ENCODE assay signal across 8 cellular contexts in the genomic region with DNA sequence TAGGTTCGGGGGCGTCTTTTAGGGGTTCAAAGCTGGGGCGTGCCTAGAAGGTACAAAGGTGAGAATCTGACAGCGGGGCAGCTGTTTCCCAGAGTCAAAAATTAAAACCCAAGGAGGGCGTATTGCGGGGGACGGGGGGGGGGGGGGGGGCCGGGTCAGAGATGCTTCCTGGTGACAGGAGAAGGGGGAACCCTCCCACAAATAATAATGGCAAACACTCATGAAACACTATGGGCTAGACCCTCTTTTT. TPM values are rescaled to one million over a fixed set of nuclear protein-coding genes. Genes with fewer than 3 reads are reported as not detected.
DNase-seq lines count a peak whose midpoint lies in the region; ATAC-seq, FAIRE-seq and TF ChIP-seq lines count a peak whose summit lies in the region.

No MANE protein-coding gene starts in this region.

- H3K36me3 Mint-ChIP-seq in CD4-positive, alpha-beta memory T cell, result peaks cover 0 to 2% of the 10 kb centered on the region in 2 donors

- H3K27me3 Mint-ChIP-seq in CD4-positive, alpha-beta memory T cell, result peaks cover 0 to 3% of the 10 kb centered on the region in 2 donors

- H3K9me2 ChIP-seq in PC-3 (replicated peaks; ENCODE audit: low read length), result no peaks in the 10 kb centered on the region

- peak overlapping the region; percentile 73 to 82 for H3K4me3 ChIP-seq in CD4-positive, alpha-beta memory T cell (ENCODE audit: low read length in 2 of 2)
- H3K4me3 ChIP-seq in PC-3 (ENCODE audit: low read length) (peak overlapping the region; percentile 96), epithelial cell of esophagus (ENCODE audit: low read length) (peak overlapping the region; percentile 84), osteoblast (ENCODE audit: insufficient read depth, low read length) (peak overlapping the region; percentile 97)

- intact Hi-C loops in CD4-positive, alpha-beta memory T cell (cut with micrococcal nuclease), result loop anchor here (5.0 kb wide), 1 partner anchor 266 kb away; the partner anchor contains the start of genes MED29 and PAF1
- intact Hi-C loops in PC-3 (cut with micrococcal nuclease), result no loop called here

- ATAC-seq in PC-3 (no peak), GM18873 (IDR thresholded peaks at IDR 0.05; ENCODE audit: low FRiP score, unreplicated experiment) (no peak)

- H4K20me1 ChIP-seq in PC-3 (ENCODE audit: low read length), result peaks cover 20% of the 10 kb centered on the region
- H4K20me1 ChIP-seq in osteoblast (ENCODE audit: insufficient read depth, low read length), result peaks cover 34% of the 10 kb centered on the region

- H3K9me3 Mint-ChIP-seq in CD4-positive, alpha-beta memory T cell, result no peaks in the 10 kb centered on the region

- CTCF ChIA-PET in CD4-positive, alpha-beta memory T cell (lab: Charles Lee; ENCODE audit: partially characterized antibody), result interaction anchor here (0.6 to 8.0 kb wide), 4 partner anchors 8 to 202 kb away, joined by 3 to 57 read pairs (median 4); no protein-coding TSS in a partner anchor
- CTCF ChIA-PET in PC-3 (lab: Charles Lee), result no interaction called here

- DNase-seq in CD4-positive, alpha-beta memory T cell, result no peak
- DNase-seq in PC-3 (no peak), epithelial cell of esophagus (ENCODE audit: low read depth) (no peak), osteoblast (ENCODE audit: insufficient read length, low spot score, missing footprints) (no peak), NCI-H128 (lab: John Stamatoyannopoulos, UW; ENCODE audit: unreplicated experiment) (no peak), middle frontal gyrus (ENCODE audit: extremely low spot score, low spot score) (no peak), D721Med (ENCODE audit: insufficient read length, low spot score) (no peak)

- H3K27me3 ChIP-seq in CD4-positive, alpha-beta memory T cell (ENCODE audit: insufficient read depth, low read length), result no peaks in the 10 kb centered on the region
- H3K27me3 ChIP-seq in PC-3 (ENCODE audit: low read length) (no peaks in the 10 kb centered on the region), osteoblast (ENCODE audit: insufficient read depth, low read length) (no peaks in the 10 kb centered on the region)

- peak overlapping the region; percentile 91 for H3K9ac ChIP-seq in PC-3 (ENCODE audit: low read length)

- POLR2A ChIA-PET in CD4-positive, alpha-beta memory T cell (lab: Charles Lee; ENCODE audit: partially characterized antibody), result interaction anchor here (0.7 to 2.2 kb wide), 6 partner anchors 121 to 319 kb away, joined by 3 to 6 read pairs (median 3); partner anchors contain the start of genes GMFG, MED29, PAF1 and RPS16
- POLR2A ChIA-PET in PC-3 (lab: Charles Lee; ENCODE audit: unreplicated experiment), result no interaction called here

- no peaks in the 10 kb centered on the region for H3F3A ChIP-seq in PC-3 (ENCODE audit: low read length, unreplicated experiment)

- H3K4me1 Mint-ChIP-seq in CD4-positive, alpha-beta memory T cell, result peaks cover 24 to 70% (median 44%) of the 10 kb centered on the region in 4 donors

- H3K27ac ChIP-seq in CD4-positive, alpha-beta memory T cell (ENCODE audit: low read depth, low read length), result peak overlapping the region; percentile 76
- H3K27ac ChIP-seq in PC-3 (ENCODE audit: low read length), result peak overlapping the region; percentile 68
- peak overlapping the region; percentile 66 for H3K27ac ChIP-seq in osteoblast (ENCODE audit: low read depth, low read length)

- FAIRE-seq in D721Med (lab: Jason Lieb, UNC), result no peak

- H2AFZ ChIP-seq in PC-3 (ENCODE audit: low read length), result no peak overlapping the region
- no peak overlapping the region for H2AFZ ChIP-seq in osteoblast (ENCODE audit: low read length)

- TF ChIP-seq CTCF in PC-3 (conservative IDR thresholded peaks at IDR 0.05; ENCODE audit: low read depth, low read length), result no peak
- TF ChIP-seq CTCF in epithelial cell of esophagus (IDR thresholded peaks at IDR 0.05; ENCODE audit: insufficient read depth, low read depth, low read length, missing control alignments), result no peak
- TF ChIP-seq CTCF in osteoblast (IDR thresholded peaks at IDR 0.05; ENCODE audit: extremely low read depth, low read depth, low read length), result no peak
- TF ChIP-seq CTCF in D721Med (IDR thresholded peaks at IDR 0.05; ENCODE audit: insufficient read depth, missing control alignments), result no peak

- no TSS peak for BruUV-seq in PC-3 (replicated peaks; lab: Mats Ljungman, UMichigan)

- peaks cover 55% of the 10 kb centered on the region for H3K79me2 ChIP-seq in PC-3 (ENCODE audit: low read length)
- peaks cover 60% of the 10 kb centered on the region for H3K79me2 ChIP-seq in osteoblast (ENCODE audit: insufficient read depth, low read length)

- H3K27ac Mint-ChIP-seq in CD4-positive, alpha-beta memory T cell, result peak overlapping the region; percentile 95 to 100 (median 99)

- no peaks in the 10 kb centered on the region for H3K36me3 ChIP-seq in CD4-positive, alpha-beta memory T cell (ENCODE audit: insufficient read depth, low read length)
- H3K36me3 ChIP-seq in PC-3 (ENCODE audit: low read depth, low read length) (no peaks in the 10 kb centered on the region), osteoblast (ENCODE audit: insufficient read depth, low read length) (no peaks in the 10 kb centered on the region)

- no peaks in the 10 kb centered on the region for H3K9me3 ChIP-seq in CD4-positive, alpha-beta memory T cell (ENCODE audit: control insufficient read depth in 1 of 2, low read length in 2 of 2)
- no peaks in the 10 kb centered on the region for H3K9me3 ChIP-seq in PC-3 (ENCODE audit: low read length)
- H3K9me3 ChIP-seq in osteoblast (ENCODE audit: low read depth, low read length), result no peaks in the 10 kb centered on the region

- H3K4me2 ChIP-seq in PC-3 (ENCODE audit: low read length), result peak overlapping the region; percentile 90
- H3K4me2 ChIP-seq in osteoblast (ENCODE audit: insufficient read depth, low read length), result peak overlapping the region; percentile 94

- H3K4me3 Mint-ChIP-seq in CD4-positive, alpha-beta memory T cell, result peak overlapping the region; percentile 95 to 99 (median 98)

- H3K4me1 ChIP-seq in CD4-positive, alpha-beta memory T cell (ENCODE audit: insufficient read depth, low read length), result peaks cover 26% of the 10 kb centered on the region
- H3K4me1 ChIP-seq in PC-3 (ENCODE audit: insufficient read depth, low read length) (peaks cover 7% of the 10 kb centered on the region; the same call in 1 of the 2 replicates), osteoblast (ENCODE audit: insufficient read depth, low read length) (peaks cover 25% of the 10 kb centered on the region)

RNA-seq across cellular contexts. Expression of gene PAK4, which starts 0.7 kb away (rescaled TPM):
- 10 to 100 TPM; 13.1 to 15.7 TPM for total RNA-seq in CD4-positive, alpha-beta memory T cell
- polyA plus RNA-seq in CD4-positive, alpha-beta memory T cell, result 1 to 10 TPM; 1.3 to 2.9 TPM
- total RNA-seq in PC-3 (2014; rRNA removed), result 13.5 and 16.2 TPM in 2 replicates
- total RNA-seq in osteoblast, result 6.8 and 9.4 TPM in 2 replicates

RNA-seq across cellular contexts. Expression of gene ACP7, which starts 42.1 kb away (rescaled TPM):
- under 1 TPM in 1 of 2 experiments, not detected in 1; 0.14 TPM for total RNA-seq in CD4-positive, alpha-beta memory T cell
- polyA plus RNA-seq in CD4-positive, alpha-beta memory T cell, result not detected
- 3.4 and 5.0 TPM in 2 replicates for total RNA-seq in PC-3 (2014; rRNA removed)
- 0.29 TPM in 1 of 2 replicates, not detected in the other for total RNA-seq in osteoblast
